ENCODE assay signal across 17 cellular contexts in the genomic region with DNA sequence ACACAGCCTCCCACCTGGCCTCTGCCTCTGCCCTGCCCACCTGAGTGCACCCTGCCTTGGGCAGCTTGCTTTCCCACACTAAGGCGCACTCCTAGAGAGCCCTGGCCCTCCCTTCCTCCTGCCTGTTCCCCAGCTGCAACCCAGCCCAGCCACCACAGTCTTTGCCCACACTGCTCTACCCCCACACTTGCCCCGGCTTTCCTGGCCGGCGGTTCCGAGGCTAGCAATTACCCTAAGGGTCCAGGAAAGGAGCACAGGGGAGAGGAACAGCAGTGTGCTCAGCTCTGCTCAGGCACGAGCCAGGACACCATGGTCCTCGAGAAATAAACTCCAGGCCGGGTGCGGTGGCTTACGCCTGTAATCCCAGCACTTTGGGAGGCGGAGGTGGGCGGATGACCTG.
"Had no signal": no experiment of that assay in that cellular context is flagged by ENCODE, and none has a peak within 500 bp of the region (broad histone marks: within the 10 kb centered on the region; RNA-seq: fewer than 3 reads in every experiment).

No MANE protein-coding gene starts in this region.

- H3K27ac ChIP-seq: heart left ventricle, neutrophil, suprapubic skin, thyroid gland, upper lobe of left lung, vagina had no signal

- ATAC-seq: esophagus mucosa; heart left ventricle; mucosa of descending colon; stimulated activated naive CD8-positive, alpha-beta T cell treated with anti-CD3 and anti-CD28 coated beads, Interleukin-15, Interleukin-2, amounts not matched to agents 100 U/mL and 50 U/mL, for 24 hours had no signal

- DNase-seq: effector memory CD4-positive, alpha-beta T cell; heart left ventricle; hippocampal formation; kidney glomerular epithelial cell; mesendoderm; mucosa of descending colon; posterior cingulate gyrus; small intestine; stimulated activated CD4-positive, alpha-beta T cell treated with anti-CD3 and anti-CD28 coated beads, Interleukin-12 subunit alpha, Interleukin-12 subunit beta, amount 100 ng/mL, for 4 hours; stimulated activated naive CD8-positive, alpha-beta T cell treated with anti-CD3 and anti-CD28 coated beads, Interleukin-15, Interleukin-2, amounts not matched to agents 100 U/mL and 50 U/mL, for 24 hours; thyroid gland had no signal

- H3K4me3 ChIP-seq: heart left ventricle, mucosa of descending colon, suprapubic skin, thyroid gland, upper lobe of left lung, vagina had no signal

- H3K4me1 ChIP-seq: heart left ventricle, suprapubic skin, thyroid gland, upper lobe of left lung, vagina had no signal

- H3K27ac Mint-ChIP-seq: nephron had no signal

- H3K4me3 Mint-ChIP-seq: nephron had no signal

- H3K9me3 ChIP-seq: heart left ventricle, mucosa of descending colon, neutrophil, suprapubic skin, thyroid gland, upper lobe of left lung, vagina had no signal

- H3K36me3 ChIP-seq: heart left ventricle, neutrophil, suprapubic skin, thyroid gland, upper lobe of left lung, vagina had no signal

- H3K27me3 ChIP-seq: neutrophil, suprapubic skin, thyroid gland, upper lobe of left lung, vagina had no signal
